Comparison of ENCODE assay signal across 8 cellular contexts in genomic region chr3:16177962-16178627, GRCh38.
DNase-seq lines count a peak whose midpoint lies in the region; ATAC-seq lines count a peak whose summit lies in the region.

No MANE protein-coding gene starts in this region.

- ATAC-seq in GM18502 (IDR thresholded peaks at IDR 0.05; ENCODE audit: poor library complexity, unreplicated experiment) (peak; percentile 81), HG03135 (IDR thresholded peaks at IDR 0.05; ENCODE audit: unreplicated experiment) (peak; percentile 76)

- DNase-seq in activated CD4-positive, CD25-positive, alpha-beta regulatory T cell treated with anti-CD3 and anti-CD28 coated beads, Interleukin-2, amount 50 U/mL, for 72 hours = peak; percentile 74
- DNase-seq in dedifferentiated amniotic fluid mesenchymal stem cell (ENCODE audit: extremely low spot score) (peak; percentile 49), medulla oblongata (ENCODE audit: extremely low spot score) (peak; percentile 91), NCI-H2227 (lab: John Stamatoyannopoulos, UW; ENCODE audit: unreplicated experiment) (no peak)
- DNase-seq in stimulated activated CD8-positive, alpha-beta memory T cell treated with anti-CD3 and anti-CD28 coated beads, Interleukin-15, amount 100 ng/mL, for 24 hours (ENCODE audit: low read depth) = peak; percentile 54
- DNase-seq in stimulated activated naive CD4-positive, alpha-beta T cell treated with Interleukin-2 at 50 U/mL for 16 hours (lab: John Stamatoyannopoulos, UW) = no peak

Comparison
In these comparisons a context has a peak if more than half of its experiments do, and no peak if none do; other contexts are left out.
1. DNase-seq: peak in activated CD4-positive, CD25-positive, alpha-beta regulatory T cell treated with anti-CD3 and anti-CD28 coated beads, Interleukin-2, amount 50 U/mL, for 72 hours (single experiment), dedifferentiated amniotic fluid mesenchymal stem cell (single experiment), medulla oblongata (single experiment) and stimulated activated CD8-positive, alpha-beta memory T cell treated with anti-CD3 and anti-CD28 coated beads, Interleukin-15, amount 100 ng/mL, for 24 hours (single experiment); none in stimulated activated naive CD4-positive, alpha-beta T cell treated with Interleukin-2 at 50 U/mL for 16 hours (single experiment) and NCI-H2227 (single experiment).